Comparison of ENCODE assay signal across 12 cellular contexts in the genomic region with DNA sequence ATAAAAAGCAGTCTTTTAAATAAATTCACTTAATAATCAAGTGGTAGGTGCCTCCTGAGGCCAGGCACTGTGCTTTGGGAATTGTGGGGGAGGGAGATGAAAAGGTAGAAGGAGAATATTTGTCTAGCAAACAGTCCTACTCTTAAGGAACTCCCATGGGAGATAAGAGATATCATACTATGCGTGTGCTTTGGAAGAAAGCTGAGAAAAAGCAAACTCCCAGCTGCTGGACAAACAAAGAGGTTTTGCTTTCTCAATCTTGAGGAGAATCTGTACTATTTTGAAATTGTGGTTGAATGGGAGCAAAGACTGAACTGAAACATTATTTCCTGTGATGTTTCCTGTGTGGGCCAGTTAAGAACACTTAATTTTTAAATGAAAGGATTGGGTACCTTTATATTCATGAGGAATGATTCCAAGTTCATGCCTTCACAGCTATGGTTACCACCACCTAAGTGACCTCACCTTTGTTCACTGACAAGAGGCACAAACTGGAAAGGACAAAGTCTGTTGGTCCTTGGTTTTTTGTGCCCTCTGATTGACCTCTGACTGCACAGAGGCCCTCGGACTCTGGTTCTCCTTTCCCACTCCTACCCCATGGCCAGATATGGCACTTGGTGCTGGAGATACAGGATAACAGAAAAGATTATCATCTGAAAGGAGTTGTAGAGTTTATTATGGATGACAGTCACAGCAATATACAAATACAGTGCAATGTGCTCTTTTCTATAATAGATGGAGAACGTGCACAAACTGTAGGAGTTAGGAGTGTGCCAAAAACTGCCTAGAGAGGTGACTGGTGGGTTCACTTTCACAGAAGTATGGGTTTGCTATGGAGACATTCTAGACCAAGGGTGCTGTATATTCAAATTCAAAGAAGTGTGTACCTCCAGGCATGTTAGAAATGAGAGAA. TPM values are rescaled to one million over a fixed set of nuclear protein-coding genes. Genes with fewer than 3 reads are reported as not detected.
DNase-seq lines count a peak whose midpoint lies in the region; ATAC-seq and TF ChIP-seq lines count a peak whose summit lies in the region.
"Had no signal": no experiment of that assay in that cellular context is flagged by ENCODE, and none has a peak within 500 bp of the region (broad histone marks: within the 10 kb centered on the region; RNA-seq: fewer than 3 reads in every experiment).

No MANE protein-coding gene starts in this region.

- WGBS in gastroesophageal sphincter (ENCODE audit: low coverage in 1 of 2), 2 donors: 45 to 48% methylated on average over 2 to 3 of the region's 3 CpGs

- no peak for TF ChIP-seq POLR2A in gastroesophageal sphincter (IDR thresholded peaks at IDR 0.05)

- peak overlapping the region; percentile 95 for H3K27ac ChIP-seq in CD8-positive, alpha-beta T cell (ENCODE audit: low read depth, low read length)
- H3K27ac ChIP-seq in gastroesophageal sphincter: peak overlapping the region in 2 of 4 donors; percentile 9 to 35

- H3K4me1 Mint-ChIP-seq in CD8-positive, alpha-beta T cell (ENCODE audit: low read depth): peaks cover 66% of the 10 kb centered on the region
- peaks cover 42% of the 10 kb centered on the region for H3K4me1 Mint-ChIP-seq in activated T-helper 2 cell treated with anti-CD3 and anti-CD28 coated beads, Interferon-gamma antibody, Interleukin-2, Interleukin-4, amounts not matched to agents 10 μg/mL and 5 μg/mL and 100 μg/mL, durations not matched to agents 14 hours and 24 hours and 36 hours (ENCODE audit: low read depth)
- H3K4me1 Mint-ChIP-seq in natural killer cell: peaks cover 51 to 83% of the 10 kb centered on the region in 2 donors
- peaks cover 28% of the 10 kb centered on the region for H3K4me1 Mint-ChIP-seq in endothelial cell (ENCODE audit: unreplicated experiment)

- TF ChIP-seq EP300 in gastroesophageal sphincter (IDR thresholded peaks at IDR 0.05): no peak

- H3K27me3 ChIP-seq in CD8-positive, alpha-beta T cell (ENCODE audit: insufficient read depth, low read length): no peaks in the 10 kb centered on the region
- no peaks in the 10 kb centered on the region for H3K27me3 ChIP-seq in gastroesophageal sphincter

- H3K36me3 ChIP-seq in CD8-positive, alpha-beta T cell (ENCODE audit: insufficient read depth, low read length): no peaks in the 10 kb centered on the region
- H3K36me3 ChIP-seq in gastroesophageal sphincter: no peaks in the 10 kb centered on the region

- H3K27ac Mint-ChIP-seq in CD8-positive, alpha-beta T cell: peak overlapping the region; percentile 98
- H3K27ac Mint-ChIP-seq in activated T-helper 2 cell treated with anti-CD3 and anti-CD28 coated beads, Interferon-gamma antibody, Interleukin-2, Interleukin-4, amounts not matched to agents 10 μg/mL and 5 μg/mL and 100 μg/mL, durations not matched to agents 14 hours and 24 hours and 36 hours: peak overlapping the region; percentile 98
- H3K27ac Mint-ChIP-seq in natural killer cell (peak overlapping the region; percentile 92 to 99), endothelial cell (ENCODE audit: unreplicated experiment) (no peak overlapping the region)

- peaks cover 49% of the 10 kb centered on the region for H3K36me3 Mint-ChIP-seq in CD8-positive, alpha-beta T cell
- H3K36me3 Mint-ChIP-seq in activated T-helper 2 cell treated with anti-CD3 and anti-CD28 coated beads, Interferon-gamma antibody, Interleukin-2, Interleukin-4, amounts not matched to agents 10 μg/mL and 5 μg/mL and 100 μg/mL, durations not matched to agents 14 hours and 24 hours and 36 hours (ENCODE audit: low read depth): peaks cover 42% of the 10 kb centered on the region
- H3K36me3 Mint-ChIP-seq in natural killer cell: peaks cover 24% of the 10 kb centered on the region
- H3K36me3 Mint-ChIP-seq in endothelial cell (ENCODE audit: low read depth, unreplicated experiment): no peaks in the 10 kb centered on the region

- H3K9me3 ChIP-seq in CD8-positive, alpha-beta T cell (ENCODE audit: low read length): no peaks in the 10 kb centered on the region
- H3K9me3 ChIP-seq in gastroesophageal sphincter: no peaks in the 10 kb centered on the region

- in situ Hi-C loops in KBM-7 (cut with MboI; ENCODE audit: low pct_unique_long_range_greater_than_20kb, low sequenced_read_pairs): no loop called here

- H3K9me3 Mint-ChIP-seq in CD8-positive, alpha-beta T cell: no peaks in the 10 kb centered on the region
- no peaks in the 10 kb centered on the region for H3K9me3 Mint-ChIP-seq in activated T-helper 2 cell treated with anti-CD3 and anti-CD28 coated beads, Interferon-gamma antibody, Interleukin-2, Interleukin-4, amounts not matched to agents 10 μg/mL and 5 μg/mL and 100 μg/mL, durations not matched to agents 14 hours and 24 hours and 36 hours
- no peaks in the 10 kb centered on the region for H3K9me3 Mint-ChIP-seq in natural killer cell
- H3K9me3 Mint-ChIP-seq in endothelial cell (ENCODE audit: unreplicated experiment): no peaks in the 10 kb centered on the region

- intact Hi-C loops in CD8-positive, alpha-beta T cell (cut with DNase I, micrococcal nuclease): loop anchor here (1.0 to 10.0 kb wide), 11 partner anchors 12 to 537 kb away; partner anchors contain the start of genes CEPT1 (in 1 of the 2), DRAM2 (in 1 of the 2), KCNA3 (in 1 of the 2) and RBM15 (in 1 of the 2)
- intact Hi-C loops in activated T-helper 2 cell treated with anti-CD3 and anti-CD28 coated beads, Interferon-gamma antibody, Interleukin-2, Interleukin-4, amounts not matched to agents 10 μg/mL and 5 μg/mL and 100 μg/mL, durations not matched to agents 14 hours and 24 hours and 36 hours (cut with micrococcal nuclease): loop anchor here (1.0 to 10.0 kb wide), 8 partner anchors 89 to 750 kb away; partner anchors contain the start of genes C1orf162 and LRIF1
- intact Hi-C loops in natural killer cell (cut with micrococcal nuclease): loop anchor here (1.0 to 10.0 kb wide), 4 partner anchors 89 to 720 kb away; partner anchors contain the start of genes DENND2D and LRIF1

- ATAC-seq in CD8-positive, alpha-beta T cell: peak; percentile 9
- ATAC-seq in natural killer cell (peak; percentile 19 to 50 (median 27)), gastroesophageal sphincter (no peak)

- H3K4me3 Mint-ChIP-seq in CD8-positive, alpha-beta T cell: peak overlapping the region; percentile 96
- peak overlapping the region; percentile 98 for H3K4me3 Mint-ChIP-seq in activated T-helper 2 cell treated with anti-CD3 and anti-CD28 coated beads, Interferon-gamma antibody, Interleukin-2, Interleukin-4, amounts not matched to agents 10 μg/mL and 5 μg/mL and 100 μg/mL, durations not matched to agents 14 hours and 24 hours and 36 hours (ENCODE audit: low read depth)
- H3K4me3 Mint-ChIP-seq in natural killer cell (peak overlapping the region; percentile 99), endothelial cell (ENCODE audit: unreplicated experiment) (no peak overlapping the region)

- CTCF ChIA-PET in CD8-positive, alpha-beta T cell (lab: Charles Lee): interaction anchor here (0.7 to 2.8 kb wide), 7 partner anchors 30 to 255 kb away, joined by 3 to 9 read pairs (median 5); partner anchors contain the start of gene LRIF1

- H3K4me3 ChIP-seq in CD8-positive, alpha-beta T cell (ENCODE audit: low read depth, low read length): peak overlapping the region; percentile 83
- H3K4me3 ChIP-seq in gastroesophageal sphincter: peak overlapping the region in 1 of 2 donors; percentile 37

- DNase-seq in CD8-positive, alpha-beta T cell: no peak
- DNase-seq in KBM-7 (peak; percentile 73), natural killer cell (no peak), endothelial cell (ENCODE audit: low spot score) (no peak), GDM1 (lab: John Stamatoyannopoulos, UW) (no peak), nucleus accumbens (lab: John Stamatoyannopoulos, UW) (no peak)
- DNase-seq in activated T-helper 2 cell treated with anti-CD3 and anti-CD28 coated beads, Interferon-gamma antibody, Interleukin-2, Interleukin-4, amounts not matched to agents 10 μg/mL and 5 μg/mL and 100 μg/mL, durations not matched to agents 14 hours and 24 hours and 36 hours (ENCODE audit: low spot score): peak; percentile 13
- DNase-seq: EL had no signal

- POLR2A ChIA-PET in CD8-positive, alpha-beta T cell (lab: Charles Lee): interaction anchor here (0.5 to 5.1 kb wide), 11 partner anchors 10 to 354 kb away, joined by 3 to 34 read pairs (median 5); partner anchors contain the start of gene LRIF1

- no peak for TF ChIP-seq CTCF in CD8-positive, alpha-beta T cell (IDR thresholded peaks at IDR 0.05)
- no peak for TF ChIP-seq CTCF in natural killer cell (IDR thresholded peaks at IDR 0.05)
- no peak for TF ChIP-seq CTCF in endothelial cell (IDR thresholded peaks at IDR 0.05; ENCODE audit: unreplicated experiment)
- TF ChIP-seq CTCF in gastroesophageal sphincter (IDR thresholded peaks at IDR 0.05): no peak

- peaks cover 57% of the 10 kb centered on the region for H3K4me1 ChIP-seq in CD8-positive, alpha-beta T cell (ENCODE audit: insufficient read depth, low read length)
- H3K4me1 ChIP-seq in gastroesophageal sphincter: no peaks in the 10 kb centered on the region

- H3K27me3 Mint-ChIP-seq in CD8-positive, alpha-beta T cell (ENCODE audit: low read depth): no peaks in the 10 kb centered on the region
- H3K27me3 Mint-ChIP-seq in activated T-helper 2 cell treated with anti-CD3 and anti-CD28 coated beads, Interferon-gamma antibody, Interleukin-2, Interleukin-4, amounts not matched to agents 10 μg/mL and 5 μg/mL and 100 μg/mL, durations not matched to agents 14 hours and 24 hours and 36 hours (ENCODE audit: low read depth): no peaks in the 10 kb centered on the region
- no peaks in the 10 kb centered on the region for H3K27me3 Mint-ChIP-seq in natural killer cell (ENCODE audit: low read depth in 2 of 2)
- no peaks in the 10 kb centered on the region for H3K27me3 Mint-ChIP-seq in endothelial cell (ENCODE audit: unreplicated experiment)

RNA-seq across cellular contexts. Expression of gene CD53, which starts 1.6 kb away (rescaled TPM):
- 100 to 1,000 TPM; 205 to 213 TPM for total RNA-seq in CD8-positive, alpha-beta T cell
- total RNA-seq in activated T-helper 2 cell treated with anti-CD3 and anti-CD28 coated beads, Interferon-gamma antibody, Interleukin-2, Interleukin-4, amounts not matched to agents 10 μg/mL and 5 μg/mL and 100 μg/mL, durations not matched to agents 14 hours and 24 hours and 36 hours: 161 and 165 TPM in 2 replicates
- 100 to 1,000 TPM; 522 to 584 (median 541) TPM for total RNA-seq in natural killer cell
- 20.6 TPM for total RNA-seq in endothelial cell (ENCODE audit: unreplicated experiment)
- total RNA-seq in gastroesophageal sphincter: 10 to 100 TPM in 3 of 4 donors, 1 to 10 TPM in 1; 8.1 to 48.1 (median 22.9) TPM
- total RNA-seq: glomerular endothelial cell, pulmonary artery endothelial cell, SK-MEL-5 had no signal

Comparison
In these comparisons a context has a peak if more than half of its experiments do, and no peak if none do; other contexts are left out.
1. DNase-seq: peak in KBM-7 (single experiment) and activated T-helper 2 cell treated with anti-CD3 and anti-CD28 coated beads, Interferon-gamma antibody, Interleukin-2, Interleukin-4, amounts not matched to agents 10 μg/mL and 5 μg/mL and 100 μg/mL, durations not matched to agents 14 hours and 24 hours and 36 hours (single experiment); none in CD8-positive, alpha-beta T cell (0 of 7), natural killer cell (single experiment), endothelial cell (single experiment), GDM1 (single experiment) and nucleus accumbens (0 of 56).